ENCODE assay signal across 22 cellular contexts in genomic region chr12:14326699-14327098, GRCh38. TPM values are rescaled to one million over a fixed set of nuclear protein-coding genes. Genes with fewer than 3 reads are reported as not detected.
DNase-seq lines count a peak whose midpoint lies in the region; ATAC-seq and TF ChIP-seq lines count a peak whose summit lies in the region.
"Had no signal": no experiment of that assay in that cellular context is flagged by ENCODE, and none has a peak within 500 bp of the region (broad histone marks: within the 10 kb centered on the region; RNA-seq: fewer than 3 reads in every experiment).

No MANE protein-coding gene starts in this region.

- H3K4me1 ChIP-seq in IMR-90 (ENCODE audit: control insufficient read depth, insufficient read depth, low read length) (peaks cover 10% of the 10 kb centered on the region), mesenchymal stem cell (ENCODE audit: control insufficient read depth, insufficient read depth, low read depth, low read length) (no peaks in the 10 kb centered on the region), transverse colon (no peaks in the 10 kb centered on the region), Caco-2 (no peaks in the 10 kb centered on the region; the same call in 1 of the 2 replicates)

- H3K79me1 ChIP-seq in IMR-90 (ENCODE audit: low read depth in 1 of 2, low read length in 2 of 2) (no peaks in the 10 kb centered on the region), mesenchymal stem cell (replicated peaks; ENCODE audit: low read length, poor library complexity, severe bottlenecking) (no peaks in the 10 kb centered on the region)

- H3K4ac ChIP-seq in IMR-90 (ENCODE audit: low read depth, low read length) = no peak overlapping the region
- H3K4ac ChIP-seq in mesenchymal stem cell (ENCODE audit: low read depth in 1 of 2, low read length in 2 of 2) = no peak overlapping the region

- peak; percentile 57 for DNase-seq in AG10803 (ENCODE audit: low read depth)
- DNase-seq in IMR-90 = peak; percentile 82
- peak; percentile 66 for DNase-seq in choroid plexus epithelial cell (ENCODE audit: low read depth)
- peak; percentile 30 for DNase-seq in mesenchymal stem cell
- DNase-seq in transverse colon = no peak
- DNase-seq in Caco-2 = no peak
- DNase-seq in COR-L47 (lab: John Stamatoyannopoulos, UW) = no peak
- DNase-seq in SIG-M5 treated with dmso at 0.1 percent for 504 hours (lab: John Stamatoyannopoulos, UW; ENCODE audit: unreplicated experiment) = no peak
- DNase-seq: DMS 273 treated with DMSO at 0.1 percent for 48 hours, GF-D8, KG1, MV-4-11, NCI-H1417 treated with DMSO at 0.1 percent for 48 hours, NCI-H1930, NCI-H345, NCI-H526, PC-9, SIG-M5 had no signal

- H4K8ac ChIP-seq in IMR-90 (ENCODE audit: low read depth in 2 of 2, low read length in 2 of 2) (no peak overlapping the region), mesenchymal stem cell (ENCODE audit: low read length) (no peak overlapping the region)

- no peak for TF ChIP-seq RAD21 in IMR-90 (IDR thresholded peaks at IDR 0.05; ENCODE audit: low read length)

- no peak overlapping the region for H4K5ac ChIP-seq in IMR-90 (ENCODE audit: low read depth, low read length)

- H3K27ac ChIP-seq in IMR-90 (ENCODE audit: insufficient read depth, low read length) (no peak overlapping the region), mesenchymal stem cell (ENCODE audit: low read length, poor library complexity, severe bottlenecking) (no peak overlapping the region), transverse colon (no peak overlapping the region)
- H3K27ac ChIP-seq: RWPE1 had no signal

- no peak overlapping the region for H3K4me3 ChIP-seq in AG10803 (ENCODE audit: low read length)
- no peak overlapping the region for H3K4me3 ChIP-seq in IMR-90 (ENCODE audit: insufficient read depth, low read depth, low read length)
- H3K4me3 ChIP-seq in choroid plexus epithelial cell (ENCODE audit: low read depth, low read length) = no peak overlapping the region
- H3K4me3 ChIP-seq in mesenchymal stem cell (ENCODE audit: insufficient read depth in 1 of 2, low read depth in 1 of 2, low read length in 2 of 2) = no peak overlapping the region
- no peak overlapping the region for H3K4me3 ChIP-seq in transverse colon
- no peak overlapping the region for H3K4me3 ChIP-seq in Caco-2 (ENCODE audit: low read depth, low read length)
- H3K4me3 ChIP-seq: GM12878, PC-9 had no signal

- no peaks in the 10 kb centered on the region for H4K20me1 ChIP-seq in IMR-90 (ENCODE audit: insufficient read depth, low read length)

- intact Hi-C loops in IMR-90 (cut with micrococcal nuclease) = no loop called here
- intact Hi-C loops in transverse colon (cut with DNase I; ENCODE audit: low total_unique reads) = no loop called here
- intact Hi-C loops in Caco-2 (cut with micrococcal nuclease; ENCODE audit: unreplicated experiment) = no loop called here

- H3K9ac ChIP-seq in IMR-90 (ENCODE audit: low read depth, low read length) = no peak overlapping the region
- no peak overlapping the region for H3K9ac ChIP-seq in mesenchymal stem cell (ENCODE audit: low read length)

- H3K4me3 Mint-ChIP-seq in Caco-2 (ENCODE audit: unreplicated experiment) = no peak overlapping the region
- H3K4me3 Mint-ChIP-seq: CD14-positive monocyte had no signal

- TF ChIP-seq POLR2A in IMR-90 (IDR thresholded peaks at IDR 0.05; ENCODE audit: low read depth, low read length) = no peak
- no peak for TF ChIP-seq POLR2A in transverse colon (IDR thresholded peaks at IDR 0.05)

- no peaks in the 10 kb centered on the region for H3K4me1 Mint-ChIP-seq in Caco-2 (ENCODE audit: low read depth, unreplicated experiment)

- H3K36me3 ChIP-seq in IMR-90 (ENCODE audit: control insufficient read depth, insufficient read depth, low read length) (no peaks in the 10 kb centered on the region), mesenchymal stem cell (ENCODE audit: control insufficient read depth in 1 of 2, insufficient read depth in 2 of 2, low read depth in 1 of 2, low read length in 2 of 2) (no peaks in the 10 kb centered on the region), transverse colon (no peaks in the 10 kb centered on the region), Caco-2 (ENCODE audit: control insufficient read depth, insufficient read depth, low read length) (no peaks in the 10 kb centered on the region)

- H3K27ac Mint-ChIP-seq in Caco-2 (ENCODE audit: unreplicated experiment) = no peak overlapping the region

- H2BK120ac ChIP-seq in IMR-90 (ENCODE audit: low read depth, low read length) = no peak overlapping the region
- no peak overlapping the region for H2BK120ac ChIP-seq in mesenchymal stem cell (ENCODE audit: low read depth, low read length)

- no peak overlapping the region for H3K18ac ChIP-seq in IMR-90 (ENCODE audit: low read depth, low read length)
- H3K18ac ChIP-seq in mesenchymal stem cell (ENCODE audit: low read depth in 1 of 2, low read length in 2 of 2) = no peak overlapping the region

- H3K23ac ChIP-seq in IMR-90 (ENCODE audit: low read depth, low read length) (no peak overlapping the region), mesenchymal stem cell (ENCODE audit: low read length in 2 of 2) (no peak overlapping the region)

- POLR2A ChIA-PET in IMR-90 (lab: Charles Lee; ENCODE audit: unreplicated experiment) (no interaction called here), Caco-2 (lab: Charles Lee) (no interaction called here)

- no peak for TF ChIP-seq EP300 in transverse colon (IDR thresholded peaks at IDR 0.05; ENCODE audit: low read depth)

- H3K14ac ChIP-seq in IMR-90 (replicated peaks; ENCODE audit: low read depth, low read length) (no peak overlapping the region), mesenchymal stem cell (ENCODE audit: low read length in 2 of 2) (no peak overlapping the region)

- H2AFZ ChIP-seq in IMR-90 (replicated peaks; ENCODE audit: low read length, poor library complexity) (no peak overlapping the region), mesenchymal stem cell (ENCODE audit: low read depth, low read length) (no peak overlapping the region)

- dilution Hi-C loops in IMR-90 (cut with HindIII; ENCODE audit: low sequenced_read_pairs, unreplicated experiment) = no loop called here

- H3K9me3 ChIP-seq in IMR-90 (ENCODE audit: control insufficient read depth, insufficient read depth, low read length) (0 out of 2 replicates have a peak, but pooled peaks cover 1% of the 10 kb centered on the region), mesenchymal stem cell (ENCODE audit: control insufficient read depth, low read length) (peaks cover 9% of the 10 kb centered on the region), transverse colon (no peaks in the 10 kb centered on the region), Caco-2 (peaks cover 11% of the 10 kb centered on the region; the same call in 1 of the 2 replicates)

- in situ Hi-C loops in IMR-90 (cut with MboI; ENCODE audit: low sequenced_read_pairs) (no loop called here), transverse colon (cut with MboI; ENCODE audit: low pct_ligation_motif_present in 1 of 4, low pct_unique_long_range_greater_than_20kb in 1 of 4, low sequenced_read_pairs in 3 of 4) (no loop called here)

- H2BK20ac ChIP-seq in IMR-90 (ENCODE audit: low read depth, low read length) = no peak overlapping the region

- no peak overlapping the region for H3K56ac ChIP-seq in IMR-90 (ENCODE audit: extremely low read depth, insufficient read depth, low read length)

- WGBS in IMR-90 (ENCODE audit: extremely low coverage in 2 of 2, insufficient read length in 1 of 2), 2 experiments = no CpG with 5 or more reads among the region's 5 CpGs
- 100% methylated on average over 2 of the region's 5 CpGs for WGBS in mesenchymal stem cell
- WGBS in transverse colon (ENCODE audit: low coverage in 1 of 2), 2 donors = 93 to 95% methylated on average over 3 to 5 of the region's 5 CpGs

- H3K4me2 ChIP-seq in IMR-90 (ENCODE audit: low read depth, low read length) = no peak overlapping the region
- no peak overlapping the region for H3K4me2 ChIP-seq in mesenchymal stem cell (ENCODE audit: low read length, poor library complexity, severe bottlenecking)
- H3K4me2 ChIP-seq: PC-9 had no signal

- H2AK5ac ChIP-seq in IMR-90 (ENCODE audit: low read depth, low read length) (no peak overlapping the region), mesenchymal stem cell (ENCODE audit: low read length, severe bottlenecking) (no peak overlapping the region)

- no peak overlapping the region for H2BK15ac ChIP-seq in IMR-90 (ENCODE audit: low read depth, low read length)
- no peak overlapping the region for H2BK15ac ChIP-seq in mesenchymal stem cell (ENCODE audit: low read depth, poor library complexity, severe bottlenecking)

- TF ChIP-seq CTCF in AG10803 (conservative IDR thresholded peaks at IDR 0.05; ENCODE audit: low read length) = no peak
- no peak for TF ChIP-seq CTCF in IMR-90 (conservative IDR thresholded peaks at IDR 0.05; ENCODE audit: low read depth, low read length)
- no peak for TF ChIP-seq CTCF in choroid plexus epithelial cell (conservative IDR thresholded peaks at IDR 0.05; ENCODE audit: low read depth, low read length)
- no peak for TF ChIP-seq CTCF in transverse colon (IDR thresholded peaks at IDR 0.05)
- no peak for TF ChIP-seq CTCF in Caco-2 (IDR thresholded peaks at IDR 0.05; ENCODE audit: insufficient read depth in 1 of 2, low read depth in 1 of 2, low read length in 1 of 2, severe bottlenecking in 1 of 2, unreplicated experiment in 1 of 2)

- BruUV-seq in IMR-90 (replicated peaks; lab: Mats Ljungman, UMichigan) (no TSS peak), Caco-2 (replicated peaks; lab: Mats Ljungman, UMichigan) (no TSS peak)

- H4K91ac ChIP-seq in IMR-90 (ENCODE audit: insufficient read depth, low read depth, low read length) (no peak overlapping the region), mesenchymal stem cell (ENCODE audit: low read length) (no peak overlapping the region)

- CTCF ChIA-PET in IMR-90 (lab: Yijun Ruan, JAX) = no interaction called here
- CTCF ChIA-PET in Caco-2 (lab: Charles Lee) = no interaction called here

- ATAC-seq in IMR-90 (ENCODE audit: low read depth) = peak; percentile 52
- ATAC-seq: GM12878, HepG2 had no signal

- H2BK5ac ChIP-seq in IMR-90 (ENCODE audit: low read depth, low read length, poor library complexity, severe bottlenecking) (peak overlapping the region; percentile 66), mesenchymal stem cell (ENCODE audit: low read depth, low read length, poor library complexity, severe bottlenecking) (no peak overlapping the region)

- H3K27me3 ChIP-seq in IMR-90 (ENCODE audit: control insufficient read depth, insufficient read depth, low read length) (no peaks in the 10 kb centered on the region), mesenchymal stem cell (ENCODE audit: control insufficient read depth in 1 of 2, insufficient read depth in 1 of 2, low read length in 2 of 2) (no peaks in the 10 kb centered on the region), transverse colon (no peaks in the 10 kb centered on the region), Caco-2 (replicated peaks; ENCODE audit: control insufficient read depth, insufficient read depth, low read length) (no peaks in the 10 kb centered on the region)

- H3K9me3 Mint-ChIP-seq in Caco-2 (ENCODE audit: unreplicated experiment) = peaks cover 13% of the 10 kb centered on the region

- no peaks in the 10 kb centered on the region; the same call in 1 of the 2 replicates for H3K9me1 ChIP-seq in IMR-90 (ENCODE audit: insufficient read depth, low read length)

- no peaks in the 10 kb centered on the region for H3K27me3 Mint-ChIP-seq in Caco-2 (ENCODE audit: insufficient read depth, unreplicated experiment)

- H2BK12ac ChIP-seq in mesenchymal stem cell (ENCODE audit: low read length in 2 of 2) = no peak overlapping the region

- no peaks in the 10 kb centered on the region for H3K36me3 Mint-ChIP-seq in Caco-2 (ENCODE audit: insufficient read depth, unreplicated experiment)
- H3K36me3 Mint-ChIP-seq: CD14-positive monocyte had no signal

- no peak overlapping the region for H2AK9ac ChIP-seq in IMR-90 (replicated peaks; ENCODE audit: low read depth, low read length, poor library complexity)

RNA-seq across cellular contexts. Expression of gene ATF7IP, which starts 38.8 kb away (rescaled TPM):
- total RNA-seq in IMR-90 (2012; rRNA removed) (22.8 and 30.6 TPM in 2 replicates), transverse colon (100 to 1,000 TPM in 2 of 4 donors, 10 to 100 TPM in 2; 32.2 to 159 (median 85.3) TPM), Caco-2 (2022) (98.3 and 107 TPM in 2 replicates)
- 8.5 and 9.4 TPM in 2 replicates for polyA plus RNA-seq in IMR-90 (2012; rRNA removed)
- 2.5 and 2.8 TPM in 2 replicates for polyA plus RNA-seq in IMR-90 (2012; cell fraction: cytosol; rRNA removed)
- polyA plus RNA-seq in IMR-90 (2012; cell fraction: nucleus; rRNA removed; ENCODE audit: low replicate concordance) = 5.6 and 9.8 TPM in 2 replicates
- 14.7 TPM for polyA plus RNA-seq in mesenchymal stem cell (2013, experiment 1 of 2)
- polyA plus RNA-seq in mesenchymal stem cell (2013, experiment 2 of 2) = 13.8 TPM

Comparison
In these comparisons a context has a peak if more than half of its experiments do, and no peak if none do; other contexts are left out.
1. DNase-seq: peak in AG10803 (single experiment), IMR-90 (single experiment), choroid plexus epithelial cell (single experiment) and mesenchymal stem cell (single experiment); none in transverse colon (single experiment), Caco-2 (0 of 2), COR-L47 (single experiment) and SIG-M5 treated with dmso at 0.1 percent for 504 hours (single experiment).